Comparison of ENCODE assay signal across 1 cellular context in the genomic region with DNA sequence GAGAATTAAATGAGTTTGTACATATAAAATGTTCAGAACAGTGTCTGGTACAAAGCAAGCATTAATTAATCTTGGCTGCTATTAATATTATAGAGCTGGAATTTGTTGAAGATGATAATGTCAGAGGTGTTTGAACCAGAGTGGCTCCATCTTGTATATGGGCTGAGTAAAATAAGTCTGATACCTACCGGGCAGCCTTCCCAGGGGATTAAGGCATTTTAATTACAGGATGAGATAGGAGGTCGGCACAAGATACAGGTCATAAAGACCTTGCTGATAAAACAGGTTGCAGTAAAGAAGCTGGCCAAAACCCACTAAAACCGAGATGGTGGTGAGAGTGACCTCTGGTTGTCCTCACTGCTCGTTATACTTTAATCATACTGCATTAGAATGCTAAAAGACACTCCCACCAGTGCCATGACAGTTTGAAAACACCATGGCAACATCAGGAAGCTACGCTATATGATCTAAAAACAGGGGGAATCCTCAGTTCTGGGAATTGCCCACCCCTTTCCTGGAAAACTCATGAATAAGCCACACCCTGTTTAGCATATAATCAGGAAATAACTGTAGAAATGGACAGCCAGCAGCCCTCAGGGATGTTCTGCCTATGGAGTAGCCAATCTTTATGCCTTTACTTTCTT.
A peak's percentile ranks its signal among the peaks of the same experiment; 100 is the strongest.
TF ChIP-seq lines count a peak whose summit lies in the region.

No MANE protein-coding gene starts in this region.

TF ChIP-seq in K562, 482 proteins besides CTCF, POLR2A, EP300 and RAD21 (continued from another document):
- TF ChIP-seq, protein P1, sequence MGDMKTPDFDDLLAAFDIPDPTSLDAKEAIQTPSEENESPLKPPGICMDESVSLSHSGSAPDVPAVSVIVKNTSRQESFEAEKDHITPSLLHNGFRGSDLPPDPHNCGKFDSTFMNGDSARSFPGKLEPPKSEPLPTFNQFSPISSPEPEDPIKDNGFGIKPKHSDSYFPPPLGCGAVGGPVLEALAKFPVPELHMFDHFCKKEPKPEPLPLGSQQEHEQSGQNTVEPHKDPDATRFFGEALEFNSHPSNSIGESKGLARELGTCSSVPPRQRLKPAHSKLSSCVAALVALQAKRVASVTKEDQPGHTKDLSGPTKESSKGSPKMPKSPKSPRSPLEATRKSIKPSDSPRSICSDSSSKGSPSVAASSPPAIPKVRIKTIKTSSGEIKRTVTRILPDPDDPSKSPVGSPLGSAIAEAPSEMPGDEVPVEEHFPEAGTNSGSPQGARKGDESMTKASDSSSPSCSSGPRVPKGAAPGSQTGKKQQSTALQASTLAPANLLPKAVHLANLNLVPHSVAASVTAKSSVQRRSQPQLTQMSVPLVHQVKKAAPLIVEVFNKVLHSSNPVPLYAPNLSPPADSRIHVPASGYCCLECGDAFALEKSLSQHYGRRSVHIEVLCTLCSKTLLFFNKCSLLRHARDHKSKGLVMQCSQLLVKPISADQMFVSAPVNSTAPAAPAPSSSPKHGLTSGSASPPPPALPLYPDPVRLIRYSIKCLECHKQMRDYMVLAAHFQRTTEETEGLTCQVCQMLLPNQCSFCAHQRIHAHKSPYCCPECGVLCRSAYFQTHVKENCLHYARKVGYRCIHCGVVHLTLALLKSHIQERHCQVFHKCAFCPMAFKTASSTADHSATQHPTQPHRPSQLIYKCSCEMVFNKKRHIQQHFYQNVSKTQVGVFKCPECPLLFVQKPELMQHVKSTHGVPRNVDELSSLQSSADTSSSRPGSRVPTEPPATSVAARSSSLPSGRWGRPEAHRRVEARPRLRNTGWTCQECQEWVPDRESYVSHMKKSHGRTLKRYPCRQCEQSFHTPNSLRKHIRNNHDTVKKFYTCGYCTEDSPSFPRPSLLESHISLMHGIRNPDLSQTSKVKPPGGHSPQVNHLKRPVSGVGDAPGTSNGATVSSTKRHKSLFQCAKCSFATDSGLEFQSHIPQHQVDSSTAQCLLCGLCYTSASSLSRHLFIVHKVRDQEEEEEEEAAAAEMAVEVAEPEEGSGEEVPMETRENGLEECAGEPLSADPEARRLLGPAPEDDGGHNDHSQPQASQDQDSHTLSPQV (IDR thresholded peaks at IDR 0.05), result no peak
- TF ChIP-seq GTF2A2 (tag; IDR thresholded peaks at IDR 0.05) (0 out of 2 replicates have a peak, but pooled peaks have one; percentile 19), STAT5A (IDR thresholded peaks at IDR 0.05; ENCODE audit: borderline replicate concordance, low read length) (peak; percentile 84), RFX1 (IDR thresholded peaks at IDR 0.05) (peak; percentile 60), DACH1 (IDR thresholded peaks at IDR 0.05; ENCODE audit: partially characterized antibody) (no peak)
